ENCODE assay signal across 1 cellular context in the genomic region with DNA sequence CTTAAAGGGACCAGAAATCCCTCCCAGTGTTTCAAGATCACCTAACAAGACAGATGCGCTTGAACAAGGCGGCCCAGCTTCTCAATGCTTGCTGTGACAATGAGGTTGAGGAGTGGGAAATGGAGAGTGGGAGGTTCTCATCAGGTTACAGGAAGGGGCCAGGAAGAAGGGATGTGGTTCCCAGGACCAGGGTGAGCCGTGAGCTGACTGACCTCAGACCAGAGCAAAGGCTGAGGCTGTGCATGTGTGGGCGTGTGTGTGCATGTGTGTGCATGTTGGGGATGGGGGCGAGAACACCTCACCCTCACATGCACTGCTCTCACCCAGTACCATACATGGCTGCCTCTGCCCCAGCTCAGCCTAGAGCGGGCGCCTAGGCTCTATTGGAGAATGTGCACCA.
TF ChIP-seq lines count a peak whose summit lies in the region.

No MANE protein-coding gene starts in this region.

TF ChIP-seq in H1, 55 proteins besides CTCF, POLR2A, EP300 and RAD21 (continued from another document):
- TF ChIP-seq, protein P1, sequence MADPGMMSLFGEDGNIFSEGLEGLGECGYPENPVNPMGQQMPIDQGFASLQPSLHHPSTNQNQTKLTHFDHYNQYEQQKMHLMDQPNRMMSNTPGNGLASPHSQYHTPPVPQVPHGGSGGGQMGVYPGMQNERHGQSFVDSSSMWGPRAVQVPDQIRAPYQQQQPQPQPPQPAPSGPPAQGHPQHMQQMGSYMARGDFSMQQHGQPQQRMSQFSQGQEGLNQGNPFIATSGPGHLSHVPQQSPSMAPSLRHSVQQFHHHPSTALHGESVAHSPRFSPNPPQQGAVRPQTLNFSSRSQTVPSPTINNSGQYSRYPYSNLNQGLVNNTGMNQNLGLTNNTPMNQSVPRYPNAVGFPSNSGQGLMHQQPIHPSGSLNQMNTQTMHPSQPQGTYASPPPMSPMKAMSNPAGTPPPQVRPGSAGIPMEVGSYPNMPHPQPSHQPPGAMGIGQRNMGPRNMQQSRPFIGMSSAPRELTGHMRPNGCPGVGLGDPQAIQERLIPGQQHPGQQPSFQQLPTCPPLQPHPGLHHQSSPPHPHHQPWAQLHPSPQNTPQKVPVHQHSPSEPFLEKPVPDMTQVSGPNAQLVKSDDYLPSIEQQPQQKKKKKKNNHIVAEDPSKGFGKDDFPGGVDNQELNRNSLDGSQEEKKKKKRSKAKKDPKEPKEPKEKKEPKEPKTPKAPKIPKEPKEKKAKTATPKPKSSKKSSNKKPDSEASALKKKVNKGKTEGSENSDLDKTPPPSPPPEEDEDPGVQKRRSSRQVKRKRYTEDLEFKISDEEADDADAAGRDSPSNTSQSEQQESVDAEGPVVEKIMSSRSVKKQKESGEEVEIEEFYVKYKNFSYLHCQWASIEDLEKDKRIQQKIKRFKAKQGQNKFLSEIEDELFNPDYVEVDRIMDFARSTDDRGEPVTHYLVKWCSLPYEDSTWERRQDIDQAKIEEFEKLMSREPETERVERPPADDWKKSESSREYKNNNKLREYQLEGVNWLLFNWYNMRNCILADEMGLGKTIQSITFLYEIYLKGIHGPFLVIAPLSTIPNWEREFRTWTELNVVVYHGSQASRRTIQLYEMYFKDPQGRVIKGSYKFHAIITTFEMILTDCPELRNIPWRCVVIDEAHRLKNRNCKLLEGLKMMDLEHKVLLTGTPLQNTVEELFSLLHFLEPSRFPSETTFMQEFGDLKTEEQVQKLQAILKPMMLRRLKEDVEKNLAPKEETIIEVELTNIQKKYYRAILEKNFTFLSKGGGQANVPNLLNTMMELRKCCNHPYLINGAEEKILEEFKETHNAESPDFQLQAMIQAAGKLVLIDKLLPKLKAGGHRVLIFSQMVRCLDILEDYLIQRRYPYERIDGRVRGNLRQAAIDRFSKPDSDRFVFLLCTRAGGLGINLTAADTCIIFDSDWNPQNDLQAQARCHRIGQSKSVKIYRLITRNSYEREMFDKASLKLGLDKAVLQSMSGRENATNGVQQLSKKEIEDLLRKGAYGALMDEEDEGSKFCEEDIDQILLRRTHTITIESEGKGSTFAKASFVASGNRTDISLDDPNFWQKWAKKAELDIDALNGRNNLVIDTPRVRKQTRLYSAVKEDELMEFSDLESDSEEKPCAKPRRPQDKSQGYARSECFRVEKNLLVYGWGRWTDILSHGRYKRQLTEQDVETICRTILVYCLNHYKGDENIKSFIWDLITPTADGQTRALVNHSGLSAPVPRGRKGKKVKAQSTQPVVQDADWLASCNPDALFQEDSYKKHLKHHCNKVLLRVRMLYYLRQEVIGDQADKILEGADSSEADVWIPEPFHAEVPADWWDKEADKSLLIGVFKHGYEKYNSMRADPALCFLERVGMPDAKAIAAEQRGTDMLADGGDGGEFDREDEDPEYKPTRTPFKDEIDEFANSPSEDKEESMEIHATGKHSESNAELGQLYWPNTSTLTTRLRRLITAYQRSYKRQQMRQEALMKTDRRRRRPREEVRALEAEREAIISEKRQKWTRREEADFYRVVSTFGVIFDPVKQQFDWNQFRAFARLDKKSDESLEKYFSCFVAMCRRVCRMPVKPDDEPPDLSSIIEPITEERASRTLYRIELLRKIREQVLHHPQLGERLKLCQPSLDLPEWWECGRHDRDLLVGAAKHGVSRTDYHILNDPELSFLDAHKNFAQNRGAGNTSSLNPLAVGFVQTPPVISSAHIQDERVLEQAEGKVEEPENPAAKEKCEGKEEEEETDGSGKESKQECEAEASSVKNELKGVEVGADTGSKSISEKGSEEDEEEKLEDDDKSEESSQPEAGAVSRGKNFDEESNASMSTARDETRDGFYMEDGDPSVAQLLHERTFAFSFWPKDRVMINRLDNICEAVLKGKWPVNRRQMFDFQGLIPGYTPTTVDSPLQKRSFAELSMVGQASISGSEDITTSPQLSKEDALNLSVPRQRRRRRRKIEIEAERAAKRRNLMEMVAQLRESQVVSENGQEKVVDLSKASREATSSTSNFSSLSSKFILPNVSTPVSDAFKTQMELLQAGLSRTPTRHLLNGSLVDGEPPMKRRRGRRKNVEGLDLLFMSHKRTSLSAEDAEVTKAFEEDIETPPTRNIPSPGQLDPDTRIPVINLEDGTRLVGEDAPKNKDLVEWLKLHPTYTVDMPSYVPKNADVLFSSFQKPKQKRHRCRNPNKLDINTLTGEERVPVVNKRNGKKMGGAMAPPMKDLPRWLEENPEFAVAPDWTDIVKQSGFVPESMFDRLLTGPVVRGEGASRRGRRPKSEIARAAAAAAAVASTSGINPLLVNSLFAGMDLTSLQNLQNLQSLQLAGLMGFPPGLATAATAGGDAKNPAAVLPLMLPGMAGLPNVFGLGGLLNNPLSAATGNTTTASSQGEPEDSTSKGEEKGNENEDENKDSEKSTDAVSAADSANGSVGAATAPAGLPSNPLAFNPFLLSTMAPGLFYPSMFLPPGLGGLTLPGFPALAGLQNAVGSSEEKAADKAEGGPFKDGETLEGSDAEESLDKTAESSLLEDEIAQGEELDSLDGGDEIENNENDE (IDR thresholded peaks at IDR 0.05; ENCODE audit: insufficient replicate concordance, low read length) = no peak
- TF ChIP-seq EGR1 (IDR thresholded peaks at IDR 0.05; ENCODE audit: borderline replicate concordance, low read depth, low read length) (no peak), TAF1 (IDR thresholded peaks at IDR 0.05; ENCODE audit: low read depth, low read length) (no peak)
